8 cellular contexts compared by ENCODE assay signal in genomic region chr10:49941447-49942338, GRCh38. TPM values are rescaled to one million over a fixed set of nuclear protein-coding genes. Genes with fewer than 3 reads are reported as not detected.
DNase-seq lines count a peak whose midpoint lies in the region; ATAC-seq and TF ChIP-seq lines count a peak whose summit lies in the region.
"Not testable (repeated sequence)": the region's sequence is repeated elsewhere in the genome, so short reads cannot be mapped to it uniquely, and the experiment has no call there.

Gene PARG (minus strand): TSS chr10:49942027. CDS start chr10:49941725, 302 bp downstream.
Gene TIMM23B (plus strand): TSS chr10:49942053. CDS start chr10:49942195, 142 bp downstream.

- H3K4me1 Mint-ChIP-seq in CD14-positive monocyte: peaks cover 31% of the 10 kb centered on the region
- H3K4me1 Mint-ChIP-seq in activated CD4-positive, alpha-beta memory T cell treated with anti-CD3 and anti-CD28 coated beads for 36 hours (ENCODE audit: low read depth): peaks cover 19% of the 10 kb centered on the region

- H3K9me3 ChIP-seq in liver (ENCODE audit: control insufficient read depth in 4 of 4, low read length in 3 of 4): not testable (repeated sequence)

- DNase-seq in CD14-positive monocyte (ENCODE audit: low spot score): peak; percentile 72
- peak; percentile 72 for DNase-seq in NCI-H774 (lab: John Stamatoyannopoulos, UW)
- DNase-seq in activated CD4-positive, alpha-beta memory T cell treated with anti-CD3 and anti-CD28 coated beads for 36 hours: peak; percentile 88
- peak; percentile 51 to 84 for DNase-seq in dermis microvascular lymphatic vessel endothelial cell (ENCODE audit: low read depth in 2 of 2)
- peak; percentile 61 for DNase-seq in stimulated activated CD4-positive, alpha-beta T cell treated with anti-CD3 and anti-CD28 coated beads, Interleukin-2, amount 100 ng/mL, for 4 hours (ENCODE audit: low read depth)

- H3K9me3 Mint-ChIP-seq in CD14-positive monocyte; activated CD4-positive, alpha-beta memory T cell treated with anti-CD3 and anti-CD28 coated beads for 36 hours: not testable (repeated sequence)

- peak within 1 kb of the TSS; percentile 99 to 100 for H3K4me3 Mint-ChIP-seq in CD14-positive monocyte
- peak within 1 kb of the TSS; percentile 96 for H3K4me3 Mint-ChIP-seq in activated CD4-positive, alpha-beta memory T cell treated with anti-CD3 and anti-CD28 coated beads for 36 hours

- H3K36me3 Mint-ChIP-seq in CD14-positive monocyte: peaks cover 7 to 14% of the 10 kb centered on the region in 2 donors
- peaks cover 11% of the 10 kb centered on the region for H3K36me3 Mint-ChIP-seq in activated CD4-positive, alpha-beta memory T cell treated with anti-CD3 and anti-CD28 coated beads for 36 hours

- peak in 1 of 2 donors; percentile 2 for TF ChIP-seq RAD21 in liver (IDR thresholded peaks at IDR 0.05)

- CTCF ChIA-PET in activated CD4-positive, alpha-beta memory T cell treated with anti-CD3 and anti-CD28 coated beads for 36 hours (lab: Charles Lee): not testable (repeated sequence)

- ATAC-seq in GM19397 (IDR thresholded peaks at IDR 0.05; ENCODE audit: unreplicated experiment): peak; percentile 73
- peak; percentile 63 for ATAC-seq in HG03520 (IDR thresholded peaks at IDR 0.05; ENCODE audit: unreplicated experiment)

- not testable (repeated sequence) for H3K36me3 ChIP-seq in liver (ENCODE audit: control insufficient read depth in 4 of 4, insufficient read depth in 3 of 4, low read depth in 1 of 4, low read length in 3 of 4)

- peaks cover 3 to 21% (median 12%) of the 10 kb centered on the region in 4 donors for H3K4me1 ChIP-seq in liver (ENCODE audit: control insufficient read depth in 4 of 4, insufficient read depth in 4 of 4, low read length in 3 of 4)

- H3K27me3 ChIP-seq in liver (ENCODE audit: control insufficient read depth in 4 of 4, insufficient read depth in 4 of 4, low read length in 3 of 4): not testable (repeated sequence)

- H3K27me3 Mint-ChIP-seq in CD14-positive monocyte (ENCODE audit: low read depth in 3 of 3); activated CD4-positive, alpha-beta memory T cell treated with anti-CD3 and anti-CD28 coated beads for 36 hours: not testable (repeated sequence)

- peak within 1 kb of the TSS; percentile 85 to 97 (median 90) for H3K27ac Mint-ChIP-seq in CD14-positive monocyte
- H3K27ac Mint-ChIP-seq in activated CD4-positive, alpha-beta memory T cell treated with anti-CD3 and anti-CD28 coated beads for 36 hours: peak within 1 kb of the TSS; percentile 83

- peak within 1 kb of the TSS; percentile 90 to 91 for H3K9ac ChIP-seq in liver (ENCODE audit: low read depth in 1 of 2, low read length in 2 of 2)

- peak within 1 kb of the TSS; percentile 79 to 97 (median 91) for H3K4me3 ChIP-seq in liver (ENCODE audit: low read depth in 1 of 3, low read length in 3 of 3)

- peak within 1 kb of the TSS; percentile 63 to 73 for H3K27ac ChIP-seq in liver (ENCODE audit: low read depth in 1 of 2, low read length in 2 of 2)

- POLR2A ChIA-PET in activated CD4-positive, alpha-beta memory T cell treated with anti-CD3 and anti-CD28 coated beads for 36 hours (lab: Charles Lee): not testable (repeated sequence)

- under 1% methylated on average over 81 of the region's 81 CpGs for WGBS in liver

- intact Hi-C loops in CD14-positive monocyte (cut with micrococcal nuclease); activated CD4-positive, alpha-beta memory T cell treated with anti-CD3 and anti-CD28 coated beads for 36 hours (cut with micrococcal nuclease): not testable (repeated sequence)

- TF ChIP-seq CTCF in CD14-positive monocyte (IDR thresholded peaks at IDR 0.05); liver (IDR thresholded peaks at IDR 0.05; ENCODE audit: low read depth, low read length, missing input control): not testable (repeated sequence)

TF ChIP-seq in liver, 16 proteins besides CTCF, POLR2A, EP300 and RAD21:
- TF ChIP-seq MAX (IDR thresholded peaks at IDR 0.05) (peak; percentile 89), RXRA (IDR thresholded peaks at IDR 0.05) (peak in 1 of 2 donors; percentile 13), ZBTB33 (IDR thresholded peaks at IDR 0.05) (peak; percentile 64), REST (IDR thresholded peaks at IDR 0.05) (peak; percentile 70), GABPA (IDR thresholded peaks at IDR 0.05 in 1 of 2, conservative IDR thresholded peaks at IDR 0.05 in 1 of 2) (peak; percentile 84 to 97), YY1 (IDR thresholded peaks at IDR 0.05) (peak; percentile 65)

RNA-seq across cellular contexts. Expression of gene PARG, which starts in this region (rescaled TPM):
- polyA plus RNA-seq in CD14-positive monocyte (1 to 10 TPM; 7.5 to 8.0 TPM), liver (1 to 10 TPM; 4.5 to 5.7 TPM)
- total RNA-seq in activated CD4-positive, alpha-beta memory T cell treated with anti-CD3 and anti-CD28 coated beads for 36 hours: 10 to 100 TPM; 25.5 to 27.0 TPM
- total RNA-seq in dermis microvascular lymphatic vessel endothelial cell (19.4 and 21.9 TPM in 2 replicates), liver (10 to 100 TPM; 12.4 to 16.9 TPM)

RNA-seq across cellular contexts. Expression of gene TIMM23B, which starts in this region (rescaled TPM):
- 1 to 10 TPM; 6.6 TPM for polyA plus RNA-seq in CD14-positive monocyte
- total RNA-seq in activated CD4-positive, alpha-beta memory T cell treated with anti-CD3 and anti-CD28 coated beads for 36 hours: 10 to 100 TPM; 13.4 to 14.0 TPM
- 7.1 and 9.4 TPM in 2 replicates for total RNA-seq in dermis microvascular lymphatic vessel endothelial cell
- total RNA-seq in liver: 10 to 100 TPM in 1 of 2 donors, 1 to 10 TPM in 1; 9.1 to 23.1 TPM
- polyA plus RNA-seq in liver: 10 to 100 TPM in 1 of 2 donors, 1 to 10 TPM in 1; 6.2 to 10.4 TPM

Comparison
In these comparisons a context has a peak if more than half of its experiments do, and no peak if none do; other contexts are left out.
1. Peak in every context shown above with its lines: DNase-seq, ATAC-seq, H3K4me3 ChIP-seq and H3K27ac ChIP-seq.